In the genomic region with DNA sequence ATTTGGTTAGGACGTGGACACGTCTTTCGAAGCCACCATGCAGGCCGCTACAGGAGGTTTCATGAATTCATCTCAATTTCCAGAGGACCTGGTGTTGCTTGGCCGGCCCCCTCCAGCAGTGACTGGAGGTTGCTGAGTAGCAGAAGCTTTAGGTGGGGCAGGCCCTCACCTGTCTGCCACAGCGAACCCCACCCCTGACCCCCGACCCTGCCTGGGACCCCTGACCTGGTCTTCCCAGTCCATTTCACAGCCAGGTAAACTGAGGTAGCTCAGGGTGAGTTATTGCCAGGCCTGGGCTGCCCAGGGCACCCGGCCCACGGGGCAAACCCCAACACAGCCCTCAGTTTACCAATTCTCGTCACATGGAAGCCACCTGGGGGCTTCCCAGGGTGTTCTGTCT, we compare ENCODE assay signal across 20 cellular contexts. TPM values are rescaled to one million over a fixed set of nuclear protein-coding genes. Genes with fewer than 3 reads are reported as not detected.
"Had no signal": no experiment of that assay in that cellular context is flagged by ENCODE, and none has a peak within 500 bp of the region (broad histone marks: within the 10 kb centered on the region; RNA-seq: fewer than 3 reads in every experiment).

No MANE protein-coding gene starts in this region.

- H3K4me3 ChIP-seq: heart left ventricle, neural progenitor cell, psoas muscle, thoracic aorta, transverse colon had no signal

- H3K9me3 Mint-ChIP-seq: natural killer cell; stimulated activated naive CD8-positive, alpha-beta T cell treated with anti-CD3 and anti-CD28 coated beads, Interleukin-15, amount 100 ng/mL, for 72 hours had no signal

- H2AFZ ChIP-seq: neural progenitor cell, parathyroid adenoma had no signal

- DNase-seq: effector memory CD4-positive, alpha-beta T cell; hippocampal formation; kidney glomerular epithelial cell; natural killer cell; occipital lobe; psoas muscle; retina; stimulated activated CD4-positive, alpha-beta T cell treated with anti-CD3 and anti-CD28 coated beads, Interleukin-2, amount 100 ng/mL, for 24 hours; stimulated activated CD4-positive, alpha-beta T cell treated with anti-CD3 and anti-CD28 coated beads, Interleukin-4, amount 100 ng/mL, for 4 hours; stimulated activated naive B cell treated with anti-CD40 and anti-IgM and Interleukin-4, amounts not matched to agents 10 μg/mL and 1 μg/mL and 100 μg/mL, for 72 hours; stimulated activated naive CD8-positive, alpha-beta T cell treated with anti-CD3 and anti-CD28 coated beads, Interleukin-15, amount 100 ng/mL, for 72 hours; substantia nigra; transverse colon had no signal

- H3K27ac Mint-ChIP-seq: mesothelial cell of epicardium; natural killer cell; stimulated activated naive B cell treated with anti-CD40 and anti-IgM and Interleukin-4, amounts not matched to agents 10 μg/mL and 1 μg/mL and 100 μg/mL, for 72 hours had no signal

- H3K4me3 Mint-ChIP-seq: mesothelial cell of epicardium; natural killer cell; stimulated activated naive B cell treated with anti-CD40 and anti-IgM and Interleukin-4, amounts not matched to agents 10 μg/mL and 1 μg/mL and 100 μg/mL, for 72 hours; stimulated activated naive CD8-positive, alpha-beta T cell treated with anti-CD3 and anti-CD28 coated beads, Interleukin-15, amount 100 ng/mL, for 72 hours had no signal

- H3K36me3 Mint-ChIP-seq: mesothelial cell of epicardium, natural killer cell had no signal

- H3K4me2 ChIP-seq: neural progenitor cell had no signal

- H3K27me3 ChIP-seq: heart left ventricle, neural progenitor cell, transverse colon had no signal

- H3K9me3 ChIP-seq: psoas muscle, thoracic aorta, transverse colon had no signal

- ATAC-seq: esophagus mucosa; natural killer cell; stimulated activated naive B cell treated with anti-CD40 and anti-IgM and Interleukin-4, amounts not matched to agents 10 μg/mL and 1 μg/mL and 100 μg/mL, for 72 hours; stimulated activated naive CD8-positive, alpha-beta T cell treated with anti-CD3 and anti-CD28 coated beads, Interleukin-15, amount 100 ng/mL, for 72 hours had no signal

- H3K4me1 ChIP-seq: neural progenitor cell had no signal

- H3K27ac ChIP-seq: neural progenitor cell, parathyroid adenoma, psoas muscle, thoracic aorta, transverse colon had no signal

- H3K79me2 ChIP-seq: parathyroid adenoma had no signal

- H3K36me3 ChIP-seq: heart left ventricle, neural progenitor cell, thoracic aorta, transverse colon had no signal

- H3K27me3 Mint-ChIP-seq: stimulated activated naive CD8-positive, alpha-beta T cell treated with anti-CD3 and anti-CD28 coated beads, Interleukin-15, amount 100 ng/mL, for 72 hours had no signal

- H3K4me1 Mint-ChIP-seq: mesothelial cell of epicardium, natural killer cell had no signal

RNA-seq across cellular contexts. Expression of gene SMIM38, which starts 39.1 kb away (rescaled TPM):
- total RNA-seq: glomerular endothelial cell had no signal
